Comparison of ENCODE assay signal across 9 cellular contexts in the genomic region with DNA sequence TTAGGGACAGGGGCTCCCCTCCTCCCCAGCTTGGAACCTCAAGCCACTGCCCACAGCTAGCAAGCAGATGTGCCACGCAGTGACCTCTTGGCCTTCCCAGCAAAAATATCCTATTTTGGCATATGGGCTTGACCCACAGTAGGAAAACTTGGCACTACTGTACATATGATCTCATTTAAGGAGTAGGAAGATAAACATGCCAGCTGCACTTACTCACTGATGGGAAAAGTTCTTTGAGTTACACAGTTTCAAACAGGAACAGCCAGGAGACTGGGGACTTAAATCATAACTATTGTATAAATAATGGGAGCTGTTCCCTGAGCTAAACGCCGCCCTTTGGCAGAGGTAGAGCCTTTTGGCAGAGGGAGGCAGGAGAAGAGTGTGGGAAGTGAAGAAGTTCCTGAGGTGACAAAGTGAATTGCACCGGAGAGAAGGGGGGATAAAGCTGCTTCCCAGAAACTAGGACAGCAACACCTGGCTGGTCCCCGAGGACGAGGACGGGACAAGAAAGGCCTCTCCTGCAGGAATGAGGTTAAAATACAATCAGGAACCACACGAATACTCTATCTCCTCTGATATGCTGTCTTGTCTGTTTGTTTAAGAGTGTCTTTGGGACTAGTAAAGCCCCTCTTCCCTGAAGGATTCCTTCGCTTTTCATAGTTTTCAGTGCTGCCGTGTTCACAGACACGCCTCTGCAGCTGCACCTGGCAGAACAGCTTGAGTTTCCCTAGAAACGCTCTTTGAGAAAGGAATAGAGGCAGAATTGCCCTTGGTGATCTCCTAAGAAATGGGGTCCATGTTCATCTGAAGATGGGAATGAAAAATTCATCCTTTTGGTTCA. TPM values are rescaled to one million over a fixed set of nuclear protein-coding genes. Genes with fewer than 3 reads are reported as not detected.
A peak's percentile ranks its signal among the peaks of the same experiment; 100 is the strongest.
DNase-seq lines count a peak whose midpoint lies in the region; ATAC-seq and TF ChIP-seq lines count a peak whose summit lies in the region.
"Had no signal": no experiment of that assay in that cellular context is flagged by ENCODE, and none has a peak within 500 bp of the region (broad histone marks: within the 10 kb centered on the region; RNA-seq: fewer than 3 reads in every experiment).

No MANE protein-coding gene starts in this region.

- POLR2A ChIA-PET in Panc1 (lab: Charles Lee), result interaction anchor here (0.6 kb wide), 1 partner anchor 513 kb away, joined by 3 read pairs; no protein-coding TSS in a partner anchor

- H3K36me3 Mint-ChIP-seq in nephron progenitor cell (ENCODE audit: low read depth), result peaks cover 30% of the 10 kb centered on the region

- no peaks in the 10 kb centered on the region for H3K27me3 ChIP-seq in ACC112 (ENCODE audit: insufficient read depth, low read length)
- no peaks in the 10 kb centered on the region for H3K27me3 ChIP-seq in Panc1 (ENCODE audit: control insufficient read depth, insufficient read depth, low read length)
- H3K27me3 ChIP-seq in esophagus muscularis mucosa, result no peaks in the 10 kb centered on the region

- intact Hi-C loops in Panc1 (cut with micrococcal nuclease; ENCODE audit: unreplicated experiment), result no loop called here
- intact Hi-C loops in esophagus muscularis mucosa (cut with DNase I), result loop anchor here (5.0 kb wide), 1 partner anchor 50 kb away; no protein-coding TSS in a partner anchor

- BruUV-seq in Panc1 (replicated peaks; lab: Mats Ljungman, UMichigan), result no TSS peak

- H3K27ac Mint-ChIP-seq in nephron progenitor cell, result peak overlapping the region; percentile 74

- TF ChIP-seq POLR2A in esophagus muscularis mucosa (IDR thresholded peaks at IDR 0.05; ENCODE audit: low read depth), result no peak

- H3K27ac ChIP-seq in ACC112 (ENCODE audit: low read depth, low read length) (peak overlapping the region; percentile 63), Panc1 (ENCODE audit: low read length) (no peak overlapping the region), esophagus muscularis mucosa (replicated peaks in 1 of 4) (peak overlapping the region; percentile 82 to 86 (median 84))

- peak; percentile 83 for ATAC-seq in Panc1
- no peak for ATAC-seq in HG03460 (IDR thresholded peaks at IDR 0.05; ENCODE audit: unreplicated experiment)
- ATAC-seq in HG02798 (IDR thresholded peaks at IDR 0.05; ENCODE audit: poor library complexity, unreplicated experiment), result no peak

- no peak for TF ChIP-seq CTCF in Panc1 (IDR thresholded peaks at IDR 0.05)
- TF ChIP-seq CTCF in esophagus muscularis mucosa (IDR thresholded peaks at IDR 0.05), result peak in 1 of 3 experiments; percentile 16
- no peak for TF ChIP-seq CTCF in nephron progenitor cell (IDR thresholded peaks at IDR 0.05)

- no peaks in the 10 kb centered on the region for H3K36me3 ChIP-seq in ACC112 (ENCODE audit: insufficient read depth, low read length)
- H3K36me3 ChIP-seq in Panc1 (ENCODE audit: control insufficient read depth, insufficient read depth, low read length), result no peaks in the 10 kb centered on the region
- H3K36me3 ChIP-seq in esophagus muscularis mucosa, result no peaks in the 10 kb centered on the region

- H3K4me1 Mint-ChIP-seq in nephron progenitor cell, result peaks cover 49% of the 10 kb centered on the region

- in situ Hi-C loops in Panc1 (cut with HindIII; ENCODE audit: low pct_unique_long_range_greater_than_20kb, low sequenced_read_pairs), result no loop called here

- H3K27me3 Mint-ChIP-seq in nephron progenitor cell (ENCODE audit: low read depth, poor library complexity), result no peaks in the 10 kb centered on the region

- H3K9me3 Mint-ChIP-seq in nephron progenitor cell, result no peaks in the 10 kb centered on the region

- peak overlapping the region; percentile 41 for H2AFZ ChIP-seq in ACC112 (ENCODE audit: low read length, unreplicated experiment)

- H3K4me3 ChIP-seq in ACC112 (ENCODE audit: low read depth, low read length) (peak overlapping the region; percentile 17; the same call in 1 of the 2 replicates), Panc1 (ENCODE audit: low read depth in 2 of 2, low read length in 2 of 2) (no peak overlapping the region), esophagus muscularis mucosa (peak overlapping the region; percentile 6 to 46 (median 30))

- H3K4me3 Mint-ChIP-seq in nephron progenitor cell, result no peak overlapping the region

- CTCF ChIA-PET in Panc1 (lab: Charles Lee), result no interaction called here

- DNase-seq in Panc1 (ENCODE audit: low read depth, low spot score) (peak; percentile 77), esophagus muscularis mucosa (ENCODE audit: extremely low spot score) (peak; percentile 94), nephron progenitor cell (no peak), 8988T (no peak), SKM-1 (lab: John Stamatoyannopoulos, UW; ENCODE audit: unreplicated experiment) (no peak)
- DNase-seq: NCI-H2029 treated with DMSO at 0.1 percent for 48 hours had no signal

- WGBS in esophagus muscularis mucosa, result 30% methylated on average over 12 of the region's 12 CpGs

- no peaks in the 10 kb centered on the region for H3K79me2 ChIP-seq in ACC112 (ENCODE audit: control insufficient read depth, insufficient read depth, low read length, unreplicated experiment)

- no peaks in the 10 kb centered on the region for H3K9me3 ChIP-seq in Panc1 (ENCODE audit: control insufficient read depth, insufficient read depth, low read depth, low read length)
- H3K9me3 ChIP-seq in esophagus muscularis mucosa, result no peaks in the 10 kb centered on the region

- H3K4me1 ChIP-seq in ACC112 (ENCODE audit: control insufficient read depth, insufficient read depth, low read length, unreplicated experiment), result peaks cover 19% of the 10 kb centered on the region
- H3K4me1 ChIP-seq in Panc1 (ENCODE audit: control insufficient read depth, insufficient read depth, low read length), result no peaks in the 10 kb centered on the region
- H3K4me1 ChIP-seq in esophagus muscularis mucosa, result peaks cover 12 to 58% (median 41%) of the 10 kb centered on the region in 4 donors

- peak; percentile 87 for TF ChIP-seq EP300 in esophagus muscularis mucosa (IDR thresholded peaks at IDR 0.05)

RNA-seq across cellular contexts. Expression of a gene that starts 5.9 kb away (rescaled TPM):
- total RNA-seq in Panc1 (2021; ENCODE audit: unreplicated experiment), result 19.8 TPM
- polyA plus RNA-seq in Panc1 (2012; ENCODE audit: insufficient read length), result 5.9 TPM
- total RNA-seq in esophagus muscularis mucosa, result 10 to 100 TPM; 45.1 to 70.1 (median 65.3) TPM

Comparison
In these comparisons a context has a peak if more than half of its experiments do, and no peak if none do; other contexts are left out.
1. H3K4me3 ChIP-seq: peak in ACC112 (single experiment) and esophagus muscularis mucosa (4 of 4); none in Panc1 (0 of 2).
2. DNase-seq: peak in Panc1 (single experiment) and esophagus muscularis mucosa (single experiment); none in nephron progenitor cell (single experiment), 8988T (single experiment) and SKM-1 (single experiment).